In the genomic region with DNA sequence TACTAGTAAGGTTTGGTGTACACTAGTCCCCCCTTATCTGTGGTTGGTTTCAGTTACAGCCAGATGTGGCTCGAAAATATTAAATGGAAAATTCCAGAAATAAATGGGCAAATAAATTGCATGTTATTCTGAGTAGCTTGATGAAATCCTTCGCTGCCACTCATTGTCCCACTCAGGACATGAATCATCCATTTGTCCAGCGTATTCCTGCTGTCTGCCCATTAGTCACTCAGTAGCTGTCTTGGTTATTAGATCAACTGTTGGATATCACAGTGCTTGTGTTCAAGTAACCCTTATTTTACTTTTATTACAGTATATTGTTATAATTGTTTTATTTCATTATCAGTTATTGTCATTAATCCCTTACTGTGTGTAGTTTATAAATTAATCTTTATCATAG, we compare ENCODE assay signal across 19 cellular contexts. TPM values are rescaled to one million over a fixed set of nuclear protein-coding genes. Genes with fewer than 3 reads are reported as not detected.
DNase-seq lines count a peak whose midpoint lies in the region; ATAC-seq and TF ChIP-seq lines count a peak whose summit lies in the region.
"Had no signal": no experiment of that assay in that cellular context is flagged by ENCODE, and none has a peak within 500 bp of the region (broad histone marks: within the 10 kb centered on the region; RNA-seq: fewer than 3 reads in every experiment).

No MANE protein-coding gene starts in this region.

- no TSS peak for BruUV-seq in MCF 10A (replicated peaks; lab: Mats Ljungman, UMichigan)

- H3K4me1 ChIP-seq in breast epithelium, result no peaks in the 10 kb centered on the region
- peaks cover 8% of the 10 kb centered on the region for H3K4me1 ChIP-seq in foreskin keratinocyte
- H3K4me1 ChIP-seq in body of pancreas, result no peaks in the 10 kb centered on the region
- H3K4me1 ChIP-seq: transverse colon had no signal

- ATAC-seq in foreskin keratinocyte (peak; percentile 87), HG02973 (IDR thresholded peaks at IDR 0.05; ENCODE audit: unreplicated experiment) (no peak), HG03521 (IDR thresholded peaks at IDR 0.05; ENCODE audit: unreplicated experiment) (no peak), body of pancreas (no peak)
- ATAC-seq: stimulated activated effector memory CD8-positive, alpha-beta T cell treated with anti-CD3 and anti-CD28 coated beads, Interleukin-12 subunit alpha, Interleukin-12 subunit beta, amount 100 ng/mL, for 72 hours; T-cell had no signal

- no peaks in the 10 kb centered on the region for H3K27me3 Mint-ChIP-seq in MCF 10A (ENCODE audit: insufficient read depth, unreplicated experiment)
- H3K27me3 Mint-ChIP-seq: T-cell had no signal

- intact Hi-C loops in MCF 10A (cut with micrococcal nuclease), result no loop called here
- intact Hi-C loops in breast epithelium (cut with DNase I; ENCODE audit: low total_unique reads), result no loop called here
- intact Hi-C loops in body of pancreas (cut with DNase I), result no loop called here

- H3K4me3 ChIP-seq in breast epithelium, result no peak overlapping the region
- no peak overlapping the region for H3K4me3 ChIP-seq in brain microvascular endothelial cell (ENCODE audit: low read depth, low read length)
- no peak overlapping the region for H3K4me3 ChIP-seq in body of pancreas
- H3K4me3 ChIP-seq: transverse colon had no signal

- TF ChIP-seq POLR2A in breast epithelium (IDR thresholded peaks at IDR 0.05), result no peak
- no peak for TF ChIP-seq POLR2A in body of pancreas (IDR thresholded peaks at IDR 0.05)

- in situ Hi-C loops in brain microvascular endothelial cell (cut with HindIII; ENCODE audit: low pct_ligation_motif_present, low sequenced_read_pairs), result no loop called here

- H3K27me3 ChIP-seq in breast epithelium (no peaks in the 10 kb centered on the region), brain microvascular endothelial cell (replicated peaks) (no peaks in the 10 kb centered on the region), foreskin keratinocyte (no peaks in the 10 kb centered on the region), body of pancreas (no peaks in the 10 kb centered on the region)
- H3K27me3 ChIP-seq: transverse colon had no signal

- H3K36me3 ChIP-seq in breast epithelium, result no peaks in the 10 kb centered on the region
- H3K36me3 ChIP-seq in brain microvascular endothelial cell (replicated peaks), result no peaks in the 10 kb centered on the region
- peaks cover 0 to 5% of the 10 kb centered on the region in 2 donors for H3K36me3 ChIP-seq in body of pancreas (replicated peaks in 1 of 2; ENCODE audit: insufficient read depth in 1 of 2, low read depth in 2 of 2)
- H3K36me3 ChIP-seq: transverse colon had no signal

- no peaks in the 10 kb centered on the region for H3K9me3 Mint-ChIP-seq in MCF 10A (ENCODE audit: unreplicated experiment)

- 75 to 84% methylated on average over 3 of the region's 3 CpGs for WGBS in body of pancreas, 2 donors

- H3K36me3 Mint-ChIP-seq in MCF 10A (ENCODE audit: insufficient read depth, unreplicated experiment), result peaks cover 25% of the 10 kb centered on the region

- H3K4me3 Mint-ChIP-seq in MCF 10A (ENCODE audit: unreplicated experiment), result no peak overlapping the region
- H3K4me3 Mint-ChIP-seq: stimulated activated effector memory CD8-positive, alpha-beta T cell treated with anti-CD3 and anti-CD28 coated beads, Interleukin-12 subunit alpha, Interleukin-12 subunit beta, amount 100 ng/mL, for 72 hours; T-cell had no signal

- CTCF ChIA-PET in MCF 10A (lab: Yijun Ruan, JAX), result no interaction called here

- POLR2A ChIA-PET in MCF 10A (lab: Yijun Ruan, JAX), result no interaction called here

- H3K4me1 Mint-ChIP-seq in MCF 10A (ENCODE audit: insufficient read depth, unreplicated experiment), result peaks cover 8% of the 10 kb centered on the region
- H3K4me1 Mint-ChIP-seq: stimulated activated effector memory CD8-positive, alpha-beta T cell treated with anti-CD3 and anti-CD28 coated beads, Interleukin-12 subunit alpha, Interleukin-12 subunit beta, amount 100 ng/mL, for 72 hours; T-cell had no signal

- peak; percentile 67 for DNase-seq in MCF 10A (ENCODE audit: unreplicated experiment)
- no peak for DNase-seq in breast epithelium (ENCODE audit: low spot score in 2 of 2)
- DNase-seq in brain microvascular endothelial cell, result peak; percentile 90
- peak in 1 of 2 donors; percentile 64 for DNase-seq in foreskin keratinocyte
- no peak for DNase-seq in body of pancreas
- no peak for DNase-seq in NCI-H82 treated with DMSO at 0.1 percent for 48 hours (lab: John Stamatoyannopoulos, UW; ENCODE audit: unreplicated experiment)
- DNase-seq: activated gamma-delta T cell; aorta; effector CD4-positive, alpha-beta T cell; glutamatergic neuron; NCI-H187 treated with DMSO at 0.1 percent for 48 hours; NCI-H524; T-cell; transverse colon had no signal

- no peak overlapping the region for H3K27ac Mint-ChIP-seq in MCF 10A (ENCODE audit: low read depth, unreplicated experiment)
- H3K27ac Mint-ChIP-seq: stimulated activated effector memory CD8-positive, alpha-beta T cell treated with anti-CD3 and anti-CD28 coated beads, Interleukin-12 subunit alpha, Interleukin-12 subunit beta, amount 100 ng/mL, for 72 hours; T-cell had no signal

- H3K9me3 ChIP-seq in breast epithelium (no peaks in the 10 kb centered on the region), body of pancreas (no peaks in the 10 kb centered on the region)
- H3K9me3 ChIP-seq: transverse colon had no signal

- TF ChIP-seq CTCF in MCF 10A (IDR thresholded peaks at IDR 0.05; ENCODE audit: unreplicated experiment) (no peak), breast epithelium (IDR thresholded peaks at IDR 0.05) (no peak), brain microvascular endothelial cell (IDR thresholded peaks at IDR 0.05; ENCODE audit: low read depth, low read length, missing control alignments) (no peak), foreskin keratinocyte (conservative IDR thresholded peaks at IDR 0.05) (no peak), body of pancreas (IDR thresholded peaks at IDR 0.05) (no peak)

- H3K27ac ChIP-seq in breast epithelium (no peak overlapping the region), brain microvascular endothelial cell (peak overlapping the region; percentile 43), foreskin keratinocyte (no peak overlapping the region), body of pancreas (no peak overlapping the region)
- H3K27ac ChIP-seq: 22Rv1, C4-2B, transverse colon had no signal

RNA-seq across cellular contexts. Expression of a gene that starts 21.7 kb away (rescaled TPM):
- total RNA-seq in MCF 10A (2022) (15.6 and 21.3 TPM in 2 replicates), breast epithelium (10 to 100 TPM in 2 of 3 donors, 1 to 10 TPM in 1; 7.2 to 14.9 (median 10.2) TPM), foreskin keratinocyte (4.0 and 5.2 TPM in 2 replicates), body of pancreas (10 to 100 TPM; 13.2 to 13.5 TPM)
- 0.31 and 0.33 TPM in 2 replicates for polyA plus RNA-seq in foreskin keratinocyte

Comparison
In these comparisons a context has a peak if more than half of its experiments do, and no peak if none do; other contexts are left out.
1. DNase-seq: peak in MCF 10A (single experiment) and brain microvascular endothelial cell (single experiment); none in breast epithelium (0 of 2), body of pancreas (0 of 4) and NCI-H82 treated with DMSO at 0.1 percent for 48 hours (single experiment).